ENCODE assay signal across 13 cellular contexts in genomic region chr3:14453841-14454630, GRCh38. TPM values are rescaled to one million over a fixed set of nuclear protein-coding genes. Genes with fewer than 3 reads are reported as not detected.
DNase-seq lines count a peak whose midpoint lies in the region; ATAC-seq and TF ChIP-seq lines count a peak whose summit lies in the region.
"Had no signal": no experiment of that assay in that cellular context is flagged by ENCODE, and none has a peak within 500 bp of the region (broad histone marks: within the 10 kb centered on the region; RNA-seq: fewer than 3 reads in every experiment).

No MANE protein-coding gene starts in this region.

- no peaks in the 10 kb centered on the region for H3K9me3 Mint-ChIP-seq in Calu3 (ENCODE audit: low read depth, unreplicated experiment)
- H3K9me3 Mint-ChIP-seq: stimulated activated naive CD8-positive, alpha-beta T cell treated with anti-CD3 and anti-CD28 coated beads, Interleukin-15, Interleukin-2, amounts not matched to agents 100 ng/mL and 50 ng/mL, for 24 hours had no signal

- H3K79me2 ChIP-seq in PC-9 (ENCODE audit: low read depth) = peaks cover 7% of the 10 kb centered on the region; the same call in 1 of the 2 replicates

- no peaks in the 10 kb centered on the region for H3K9me2 ChIP-seq in PC-9 (ENCODE audit: insufficient read depth)

- peaks cover 11% of the 10 kb centered on the region for H4K20me1 ChIP-seq in PC-9 (ENCODE audit: insufficient read depth)

- intact Hi-C loops in Calu3 (cut with micrococcal nuclease; ENCODE audit: unreplicated experiment) (loop anchor here (2.0 kb wide), 1 partner anchor 15 kb away; no protein-coding TSS in a partner anchor), PC-9 (cut with micrococcal nuclease; ENCODE audit: unreplicated experiment) (loop anchor here (2.0 to 5.0 kb wide), 2 partner anchors 21 to 47 kb away; no protein-coding TSS in a partner anchor), esophagus muscularis mucosa (cut with DNase I) (loop anchor here (5.0 kb wide), 1 partner anchor 52 kb away; the partner anchor contains the start of gene SLC6A6), sigmoid colon (cut with DNase I) (loop anchor here (2.0 kb wide), 2 partner anchors 51 to 95 kb away; partner anchors contain the start of gene SLC6A6)

- WGBS in esophagus muscularis mucosa = 34% methylated on average over 12 of the region's 23 CpGs
- 63 to 65% methylated on average over 23 of the region's 23 CpGs for WGBS in sigmoid colon, 2 donors

- 0 out of 2 replicates have a peak overlapping the region, but pooled peaks have one; percentile 55 for H3K4me2 ChIP-seq in PC-9

- TF ChIP-seq EP300 in esophagus muscularis mucosa (IDR thresholded peaks at IDR 0.05) (no peak), sigmoid colon (IDR thresholded peaks at IDR 0.05) (no peak)

- TF ChIP-seq POLR2A in esophagus muscularis mucosa (IDR thresholded peaks at IDR 0.05; ENCODE audit: low read depth) = no peak
- TF ChIP-seq POLR2A in sigmoid colon (IDR thresholded peaks at IDR 0.05) = no peak

- no peak overlapping the region for H2AFZ ChIP-seq in PC-9

- POLR2A ChIA-PET in PC-9 (lab: Charles Lee; ENCODE audit: unreplicated experiment) = interaction anchor here (0.6 kb wide), 1 partner anchor 55 kb away, joined by 3 read pairs; no protein-coding TSS in a partner anchor

- no peak overlapping the region for H3K4me3 Mint-ChIP-seq in Calu3 (ENCODE audit: low read depth, unreplicated experiment)
- H3K4me3 Mint-ChIP-seq: stimulated activated naive CD8-positive, alpha-beta T cell treated with anti-CD3 and anti-CD28 coated beads, Interleukin-15, Interleukin-2, amounts not matched to agents 100 ng/mL and 50 ng/mL, for 24 hours had no signal

- H3K9me3 ChIP-seq in PC-9 (ENCODE audit: insufficient read depth, low read depth) (no peaks in the 10 kb centered on the region), esophagus muscularis mucosa (no peaks in the 10 kb centered on the region), sigmoid colon (no peaks in the 10 kb centered on the region)
- H3K9me3 ChIP-seq: Caco-2, mucosa of descending colon had no signal

- peaks cover 29% of the 10 kb centered on the region for H3K4me1 ChIP-seq in PC-9 (replicated peaks; ENCODE audit: insufficient read depth)
- H3K4me1 ChIP-seq in esophagus muscularis mucosa = peaks cover 33 to 59% (median 50%) of the 10 kb centered on the region in 4 donors
- H3K4me1 ChIP-seq in sigmoid colon = peaks cover 0 to 45% (median 37%) of the 10 kb centered on the region in 4 donors
- H3K4me1 ChIP-seq: Caco-2 had no signal

- peaks cover 66% of the 10 kb centered on the region for H3K4me1 Mint-ChIP-seq in Calu3 (ENCODE audit: low read depth, unreplicated experiment)

- peaks cover 58% of the 10 kb centered on the region for H3K36me3 Mint-ChIP-seq in Calu3 (ENCODE audit: insufficient read depth, unreplicated experiment)

- H3K4me3 ChIP-seq in PC-9 = no peak overlapping the region
- no peak overlapping the region for H3K4me3 ChIP-seq in esophagus muscularis mucosa
- no peak overlapping the region for H3K4me3 ChIP-seq in sigmoid colon
- H3K4me3 ChIP-seq: mucosa of descending colon had no signal

- H3K27me3 Mint-ChIP-seq in Calu3 (ENCODE audit: unreplicated experiment) = no peaks in the 10 kb centered on the region
- H3K27me3 Mint-ChIP-seq: stimulated activated naive CD8-positive, alpha-beta T cell treated with anti-CD3 and anti-CD28 coated beads, Interleukin-15, Interleukin-2, amounts not matched to agents 100 ng/mL and 50 ng/mL, for 24 hours had no signal

- no peaks in the 10 kb centered on the region for H3K27me3 ChIP-seq in PC-9 (ENCODE audit: insufficient read depth, low read depth)
- no peaks in the 10 kb centered on the region for H3K27me3 ChIP-seq in esophagus muscularis mucosa
- no peaks in the 10 kb centered on the region for H3K27me3 ChIP-seq in sigmoid colon

- TF ChIP-seq CTCF in Calu3 (IDR thresholded peaks at IDR 0.05; ENCODE audit: unreplicated experiment) (no peak), PC-9 (conservative IDR thresholded peaks at IDR 0.05) (no peak), esophagus muscularis mucosa (IDR thresholded peaks at IDR 0.05) (no peak), sigmoid colon (IDR thresholded peaks at IDR 0.05) (no peak)

- DNase-seq in Calu3 (no peak), PC-9 (no peak), esophagus muscularis mucosa (ENCODE audit: extremely low spot score) (no peak), sigmoid colon (no peak), DMS153 (lab: John Stamatoyannopoulos, UW) (no peak), NCI-H1436 (lab: John Stamatoyannopoulos, UW) (no peak), SHP77 (lab: John Stamatoyannopoulos, UW) (no peak)
- DNase-seq: activated effector memory CD4-positive, alpha-beta T cell treated with anti-CD3 and anti-CD28 coated beads, Interleukin-2, amount 50 U/mL, for 16 hours; Caco-2; NCI-H187 had no signal

- ATAC-seq in GM19463 (IDR thresholded peaks at IDR 0.05; ENCODE audit: unreplicated experiment) = no peak

- H3K27ac ChIP-seq in PC-9 = peak overlapping the region; percentile 72
- peak overlapping the region; percentile 83 to 93 (median 85) for H3K27ac ChIP-seq in esophagus muscularis mucosa (replicated peaks in 1 of 4)
- peak overlapping the region; percentile 82 to 97 (median 86) for H3K27ac ChIP-seq in sigmoid colon

- peak overlapping the region; percentile 80 for H3K27ac Mint-ChIP-seq in Calu3 (ENCODE audit: unreplicated experiment)

- peaks cover 64% of the 10 kb centered on the region for H3F3A ChIP-seq in PC-9 (ENCODE audit: insufficient read depth, low read depth)

- H3K36me3 ChIP-seq in PC-9 (ENCODE audit: low read depth) (peaks cover 45% of the 10 kb centered on the region), esophagus muscularis mucosa (peaks cover 0 to 18% (median 3%) of the 10 kb centered on the region in 4 donors), sigmoid colon (peaks cover 0 to under 1% (median 0%) of the 10 kb centered on the region in 4 donors)

- BruUV-seq in Calu3 (replicated peaks; lab: Mats Ljungman, UMichigan) = no TSS peak
- no TSS peak for BruUV-seq in PC-9 (replicated peaks; lab: Mats Ljungman, UMichigan)

- CTCF ChIA-PET in Calu3 (lab: Charles Lee) (no interaction called here), PC-9 (lab: Charles Lee) (no interaction called here)

RNA-seq across cellular contexts. Expression of gene SLC6A6, which starts 51.6 kb away (rescaled TPM):
- total RNA-seq in Calu3 (2022) (46.3 and 48.3 TPM in 2 replicates), PC-9 (2021) (84.9 and 122 TPM in 2 replicates), esophagus muscularis mucosa (10 to 100 TPM; 15.0 to 36.2 (median 23.7) TPM), sigmoid colon (10 to 100 TPM in 1 of 4 donors, 1 to 10 TPM in 3; 6.4 to 19.1 (median 9.1) TPM)
- polyA plus RNA-seq in sigmoid colon = 1 to 10 TPM; 2.3 to 8.4 (median 2.4) TPM
